1 cellular context compared by ENCODE assay signal in genomic region chr2:28362991-28363521, GRCh38.
TF ChIP-seq lines count a peak whose summit lies in the region.

No MANE protein-coding gene starts in this region.

TF ChIP-seq in K562, 482 proteins besides CTCF, POLR2A, EP300 and RAD21:
- TF ChIP-seq JUN (IDR thresholded peaks at IDR 0.05; ENCODE audit: borderline replicate concordance, low read depth, low read length), result no peak
- no peak for TF ChIP-seq JUN (CRISPR knock-in tag; IDR thresholded peaks at IDR 0.05; ENCODE audit: borderline replicate concordance)
- TF ChIP-seq SPI1 (IDR thresholded peaks at IDR 0.05; ENCODE audit: borderline replicate concordance, low read depth, low read length), result peak; percentile 56; the same call in 1 of the 2 replicates
